ENCODE assay signal across 1 cellular context in genomic region chr18:63241739-63242138, GRCh38.
A peak's percentile ranks its signal among the peaks of the same experiment; 100 is the strongest.
TF ChIP-seq lines count a peak whose summit lies in the region.

No MANE protein-coding gene starts in this region.

TF ChIP-seq in liver, 16 proteins besides CTCF, POLR2A, EP300 and RAD21 (continued from another document):
- TF ChIP-seq JUND (IDR thresholded peaks at IDR 0.05) (peak; percentile 22 to 61), EGR1 (IDR thresholded peaks at IDR 0.05; ENCODE audit: low read depth in 2 of 2) (no peak), ATF3 (IDR thresholded peaks at IDR 0.05) (no peak), REST (IDR thresholded peaks at IDR 0.05) (peak; percentile 17), GABPA (IDR thresholded peaks at IDR 0.05 in 1 of 2, conservative IDR thresholded peaks at IDR 0.05 in 1 of 2) (no peak), HNF4A (conservative IDR thresholded peaks at IDR 0.05) (peak; percentile 87 to 88)
TF ChIP-seq in liver: peak in this region for 10.
